Comparison of ENCODE assay signal across 28 cellular contexts in genomic region chr18:23772327-23772920, GRCh38.
"Had no signal": no experiment of that assay in that cellular context is flagged by ENCODE, and none has a peak within 500 bp of the region (broad histone marks: within the 10 kb centered on the region; RNA-seq: fewer than 3 reads in every experiment).

No MANE protein-coding gene starts in this region.

- ATAC-seq: activated CD4-positive, alpha-beta T cell treated with anti-CD3 and anti-CD28 coated beads for 36 hours; activated CD8-positive, alpha-beta memory T cell treated with anti-CD3 and anti-CD28 coated beads, Interleukin-2, amount 10 ng/mL, durations not matched to agents 7 days and 5 days; activated CD8-positive, alpha-beta T cell treated with anti-CD3 and anti-CD28 coated beads, Interleukin-2, amount 10 ng/mL, durations not matched to agents 7 days and 5 days; activated naive CD8-positive, alpha-beta T cell treated with anti-CD3 and anti-CD28 coated beads, Interleukin-2, amount 50 U/mL, for 24 hours; effector memory CD8-positive, alpha-beta T cell; foreskin keratinocyte; gastroesophageal sphincter; heart right ventricle had no signal

- H3K36me3 ChIP-seq: adrenal gland, ascending aorta, gastroesophageal sphincter had no signal

- H3K4me3 ChIP-seq: adrenal gland, ascending aorta, esophagus muscularis mucosa, gastroesophageal sphincter, heart right ventricle had no signal

- H3K27me3 ChIP-seq: adrenal gland, ascending aorta, esophagus muscularis mucosa, foreskin keratinocyte, gastroesophageal sphincter, heart right ventricle had no signal

- H3K4me1 ChIP-seq: adrenal gland, ascending aorta, gastroesophageal sphincter, heart right ventricle had no signal

- DNase-seq: activated CD4-positive, alpha-beta memory T cell treated with anti-CD3 and anti-CD28 coated beads for 36 hours; activated CD4-positive, alpha-beta T cell treated with anti-CD3 and anti-CD28 coated beads for 36 hours; activated CD4-positive, alpha-beta T cell treated with anti-CD3 and anti-CD28 coated beads, Interleukin-2, amount 10 ng/mL, durations not matched to agents 24 days and 14 days; activated CD4-positive, CD25-positive, alpha-beta regulatory T cell; activated CD4-positive, CD25-positive, alpha-beta regulatory T cell treated with anti-CD3 and anti-CD28 coated beads, Interleukin-2, amount 50 U/mL, for 72 hours; activated CD8-positive, alpha-beta memory T cell treated with anti-CD3 and anti-CD28 coated beads, Interleukin-2, amount 10 ng/mL, durations not matched to agents 7 days and 5 days; activated CD8-positive, alpha-beta memory T cell treated with anti-CD3 and anti-CD28 coated beads, Interleukin-2, amount 50 U/mL, for 4 hours; activated CD8-positive, alpha-beta T cell treated with anti-CD3 and anti-CD28 coated beads, Interleukin-2, amount 10 ng/mL, durations not matched to agents 7 days and 5 days; activated effector memory CD4-positive, alpha-beta T cell treated with anti-CD3 and anti-CD28 coated beads, Interleukin-2, amount 50 U/mL, for 16 hours; activated naive CD4-positive, alpha-beta T cell treated with anti-CD3 and anti-CD28 coated beads for 36 hours; activated naive CD8-positive, alpha-beta T cell treated with anti-CD3 and anti-CD28 coated beads for 36 hours; activated naive CD8-positive, alpha-beta T cell treated with anti-CD3 and anti-CD28 coated beads, Interleukin-2, amount 50 U/mL, for 24 hours; activated T-cell treated with anti-CD3 and anti-CD28 coated beads, Interleukin-2, amount 50 U/mL, for 1 hour; activated T-cell treated with anti-CD3 and anti-CD28 coated beads, Interleukin-2, amount 50 U/mL, for 48 hours; adrenal gland; amygdala; caudate nucleus; cortex of kidney; dermis blood vessel endothelial cell; effector CD4-positive, alpha-beta T cell; effector memory CD8-positive, alpha-beta T cell; erythroblast; heart right ventricle; T-helper 2 cell had no signal

- H3K27ac ChIP-seq: adrenal gland, ascending aorta, foreskin keratinocyte, gastroesophageal sphincter, heart right ventricle had no signal

- H3K9me3 ChIP-seq: adrenal gland, ascending aorta, esophagus muscularis mucosa had no signal
